In the genomic region with DNA sequence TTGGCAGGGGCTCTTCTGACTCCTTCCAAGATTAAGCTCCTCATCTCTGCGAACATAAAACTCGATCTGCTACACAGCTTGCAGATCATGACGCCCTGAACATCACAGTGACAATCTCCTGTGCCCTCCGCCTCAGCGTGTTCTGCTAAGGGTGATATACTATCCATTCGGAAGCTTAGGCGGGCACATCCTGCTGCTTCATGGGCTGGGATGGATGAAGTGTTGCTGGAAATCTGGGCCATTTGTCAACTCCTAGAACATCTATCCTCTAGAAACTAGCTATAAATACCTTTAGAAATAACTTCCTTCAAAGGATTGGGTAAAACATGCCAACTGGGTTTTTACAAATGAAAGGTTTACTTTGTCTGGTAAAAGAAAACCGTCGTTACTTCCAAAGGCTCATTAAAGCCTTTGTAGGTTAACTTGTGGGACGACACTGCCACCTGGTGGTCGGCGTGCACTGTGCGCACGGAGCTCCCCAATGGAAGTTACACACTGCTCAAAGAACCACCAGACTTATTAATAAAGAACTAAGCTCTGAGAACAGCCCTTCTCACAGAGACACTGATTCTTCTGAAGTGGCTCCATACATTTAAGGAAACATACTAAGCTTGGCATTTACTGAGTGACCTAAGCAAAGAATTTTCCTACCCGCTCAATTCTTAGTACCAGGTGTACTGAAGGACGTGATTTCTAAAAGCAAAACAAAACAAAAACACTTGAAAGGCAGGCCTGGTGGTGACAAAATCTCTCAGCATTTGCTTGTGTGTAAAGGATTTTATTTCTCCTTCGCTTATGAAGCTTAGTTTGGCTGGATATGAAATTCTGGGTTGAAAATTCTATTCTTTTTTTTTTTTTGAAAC, we compare ENCODE assay signal across 8 cellular contexts. TPM values are rescaled to one million over a fixed set of nuclear protein-coding genes. Genes with fewer than 3 reads are reported as not detected.
DNase-seq lines count a peak whose midpoint lies in the region; ATAC-seq, FAIRE-seq and TF ChIP-seq lines count a peak whose summit lies in the region.

No MANE protein-coding gene starts in this region.

- ATAC-seq in GM19467 (IDR thresholded peaks at IDR 0.05; ENCODE audit: unreplicated experiment), result peak; percentile 54
- ATAC-seq in GM21737 (IDR thresholded peaks at IDR 0.05; ENCODE audit: unreplicated experiment), result no peak

- no peaks in the 10 kb centered on the region for H3K9me3 ChIP-seq in small intestine (ENCODE audit: control insufficient read depth, low read depth)

- peaks cover 0 to 2% of the 10 kb centered on the region in 2 donors for H3K36me3 ChIP-seq in small intestine (ENCODE audit: control insufficient read depth in 2 of 2, insufficient read depth in 2 of 2, low read length in 2 of 2)

- peak; percentile 97 for TF ChIP-seq CTCF in VCaP (conservative IDR thresholded peaks at IDR 0.05)

- H3K27ac ChIP-seq in VCaP (peak overlapping the region; percentile 61), small intestine (ENCODE audit: low read depth in 1 of 2, low read length in 1 of 2) (peak overlapping the region; percentile 61 to 78)

- H3K4me1 ChIP-seq in small intestine (ENCODE audit: control insufficient read depth in 2 of 2, insufficient read depth in 1 of 2, low read depth in 1 of 2, low read length in 1 of 2), result no peaks in the 10 kb centered on the region

- H3K4me3 ChIP-seq in small intestine (ENCODE audit: low read depth in 1 of 2, low read length in 2 of 2), result no peak overlapping the region

- DNase-seq in AG20443 (ENCODE audit: low spot score) (peak; percentile 88), NCI-H2029 treated with DMSO at 0.1 percent for 48 hours (lab: John Stamatoyannopoulos, UW) (peak; percentile 56), brain pericyte (ENCODE audit: low read depth, low spot score) (peak; percentile 57), iPS-NIHi7 (ENCODE audit: extremely low spot score) (peak; percentile 85), small intestine (peak; percentile 87)

- H3K27me3 ChIP-seq in small intestine (ENCODE audit: control insufficient read depth in 2 of 2, insufficient read depth in 2 of 2, low read length in 2 of 2), result no peaks in the 10 kb centered on the region

- 21 to 32% (median 30%) methylated on average over 17 of the region's 17 CpGs for WGBS in small intestine, 3 donors

- no peak for FAIRE-seq in small intestine (lab: Jason Lieb, UNC)

RNA-seq across cellular contexts. Expression of gene CACNA2D4, which starts 21.5 kb away (rescaled TPM):
- 10 to 100 TPM in 2 of 3 donors, 1 to 10 TPM in 1; 5.5 to 10.8 (median 10.7) TPM for polyA plus RNA-seq in small intestine
